Comparison of ENCODE assay signal across 12 cellular contexts in genomic region chr12:29153231-29153630, GRCh38. TPM values are rescaled to one million over a fixed set of nuclear protein-coding genes. Genes with fewer than 3 reads are reported as not detected.
A peak's percentile ranks its signal among the peaks of the same experiment; 100 is the strongest.
DNase-seq lines count a peak whose midpoint lies in the region; ATAC-seq and TF ChIP-seq lines count a peak whose summit lies in the region.
"Had no signal": no experiment of that assay in that cellular context is flagged by ENCODE, and none has a peak within 500 bp of the region (broad histone marks: within the 10 kb centered on the region; RNA-seq: fewer than 3 reads in every experiment).

No MANE protein-coding gene starts in this region.

- no peak for TF ChIP-seq CTCF in nephron (IDR thresholded peaks at IDR 0.05; ENCODE audit: unreplicated experiment in 3 of 3)
- TF ChIP-seq CTCF in mammary epithelial cell (conservative IDR thresholded peaks at IDR 0.05 in 1 of 2, IDR thresholded peaks at IDR 0.05 in 1 of 2; ENCODE audit: extremely low read depth in 1 of 2, insufficient read depth in 1 of 2, low read depth in 1 of 2, low read length in 2 of 2), result no peak

- intact Hi-C loops in mammary epithelial cell (cut with micrococcal nuclease), result no loop called here

- 46% methylated on average over 3 of the region's 3 CpGs for WGBS in mammary epithelial cell (ENCODE audit: low coverage, missing lambda C conversion rate)

- H3K9me3 Mint-ChIP-seq in nephron, result no peaks in the 10 kb centered on the region
- H3K9me3 Mint-ChIP-seq: activated CD4-positive, alpha-beta memory T cell treated with anti-CD3 and anti-CD28 coated beads for 36 hours had no signal

- H3K4me1 ChIP-seq in mammary epithelial cell (ENCODE audit: insufficient read depth, low read length), result peaks cover 16% of the 10 kb centered on the region

- peak overlapping the region; percentile 74 to 85 (median 84) for H3K27ac Mint-ChIP-seq in nephron
- H3K27ac Mint-ChIP-seq: activated CD4-positive, alpha-beta memory T cell treated with anti-CD3 and anti-CD28 coated beads for 36 hours had no signal

- no peak overlapping the region for H3K4me3 ChIP-seq in mammary epithelial cell (replicated peaks in 1 of 3; ENCODE audit: insufficient read depth in 1 of 3, low read depth in 2 of 3, low read length in 3 of 3)
- H3K4me3 ChIP-seq: breast epithelium had no signal

- in situ Hi-C loops in mammary epithelial cell (cut with MboI; ENCODE audit: low sequenced_read_pairs in 2 of 2), result no loop called here

- H3K79me2 ChIP-seq in mammary epithelial cell (ENCODE audit: insufficient read depth, low read length), result peaks cover 6% of the 10 kb centered on the region

- dilution Hi-C loops in mammary epithelial cell (cut with HindIII; ENCODE audit: low sequenced_read_pairs), result no loop called here

- no TSS peak for BruUV-seq in mammary epithelial cell (replicated peaks; lab: Mats Ljungman, UMichigan)

- H3K36me3 ChIP-seq in mammary epithelial cell (ENCODE audit: insufficient read depth, low read length), result no peaks in the 10 kb centered on the region
- H3K36me3 ChIP-seq: breast epithelium had no signal

- ATAC-seq in GM19328 (IDR thresholded peaks at IDR 0.05; ENCODE audit: unreplicated experiment) (no peak), GM21423 (IDR thresholded peaks at IDR 0.05; ENCODE audit: unreplicated experiment) (no peak)

- peak overlapping the region; percentile 74 for H3K27ac ChIP-seq in caudate nucleus (ENCODE audit: low read depth, low read length)
- no peak overlapping the region for H3K27ac ChIP-seq in mammary epithelial cell (ENCODE audit: insufficient read depth, low read depth, low read length)
- H3K27ac ChIP-seq: breast epithelium had no signal

- peak; percentile 94 for DNase-seq in DMS79 treated with DMSO at 0.1 percent for 48 hours (lab: John Stamatoyannopoulos, UW)
- DNase-seq in NCI-H2029 (lab: John Stamatoyannopoulos, UW), result peak; percentile 6
- peak in 2 of 61 donors; percentile 2 to 28 for DNase-seq in caudate nucleus (lab: John Stamatoyannopoulos, UW)
- no peak for DNase-seq in mammary epithelial cell
- no peak for DNase-seq in 8988T
- DNase-seq: activated CD4-positive, alpha-beta memory T cell treated with anti-CD3 and anti-CD28 coated beads for 36 hours; activated gamma-delta T cell; GOT3 had no signal

- no peak overlapping the region for H3K4me2 ChIP-seq in mammary epithelial cell (ENCODE audit: insufficient read depth, low read depth, low read length)

- H3K4me1 Mint-ChIP-seq in nephron, result peaks cover 18% of the 10 kb centered on the region

- H3K9ac ChIP-seq in mammary epithelial cell (ENCODE audit: insufficient read depth, low read length), result no peak overlapping the region

- H2AFZ ChIP-seq in mammary epithelial cell (ENCODE audit: low read depth, low read length), result no peak overlapping the region

- CTCF ChIA-PET in mammary epithelial cell (lab: Charles Lee; ENCODE audit: low non-redundant PET), result no interaction called here

- H3K4me3 Mint-ChIP-seq in nephron, result peak overlapping the region in 1 of 3 experiments; percentile 35
- H3K4me3 Mint-ChIP-seq: activated CD4-positive, alpha-beta memory T cell treated with anti-CD3 and anti-CD28 coated beads for 36 hours had no signal

- peaks cover 21% of the 10 kb centered on the region for H3K27me3 Mint-ChIP-seq in nephron (ENCODE audit: low read depth)
- H3K27me3 Mint-ChIP-seq: activated CD4-positive, alpha-beta memory T cell treated with anti-CD3 and anti-CD28 coated beads for 36 hours had no signal

- H3K9me3 ChIP-seq in mammary epithelial cell (replicated peaks; ENCODE audit: insufficient read depth, low read length), result no peaks in the 10 kb centered on the region
- H3K9me3 ChIP-seq: breast epithelium had no signal

- H4K20me1 ChIP-seq in mammary epithelial cell (ENCODE audit: insufficient read depth, low read length), result no peaks in the 10 kb centered on the region

- H3K27me3 ChIP-seq in mammary epithelial cell (ENCODE audit: insufficient read depth, low read length), result no peaks in the 10 kb centered on the region
- H3K27me3 ChIP-seq: breast epithelium had no signal

- no peaks in the 10 kb centered on the region for H3K36me3 Mint-ChIP-seq in nephron (ENCODE audit: low read depth)
- H3K36me3 Mint-ChIP-seq: activated CD4-positive, alpha-beta memory T cell treated with anti-CD3 and anti-CD28 coated beads for 36 hours had no signal

RNA-seq across cellular contexts. Expression of gene FAR2, which starts 4.2 kb away (rescaled TPM):
- 1 to 10 TPM; 4.0 to 8.9 TPM for total RNA-seq in mammary epithelial cell
- polyA plus RNA-seq in mammary epithelial cell, result 9.4 TPM
- polyA minus RNA-seq in mammary epithelial cell, result 20.0 TPM

Comparison
In these comparisons a context has a peak if more than half of its experiments do, and no peak if none do; other contexts are left out.
1. DNase-seq: peak in DMS79 treated with DMSO at 0.1 percent for 48 hours (single experiment) and NCI-H2029 (single experiment); none in mammary epithelial cell (single experiment) and 8988T (single experiment).